Comparison of ENCODE assay signal across 9 cellular contexts in the genomic region with DNA sequence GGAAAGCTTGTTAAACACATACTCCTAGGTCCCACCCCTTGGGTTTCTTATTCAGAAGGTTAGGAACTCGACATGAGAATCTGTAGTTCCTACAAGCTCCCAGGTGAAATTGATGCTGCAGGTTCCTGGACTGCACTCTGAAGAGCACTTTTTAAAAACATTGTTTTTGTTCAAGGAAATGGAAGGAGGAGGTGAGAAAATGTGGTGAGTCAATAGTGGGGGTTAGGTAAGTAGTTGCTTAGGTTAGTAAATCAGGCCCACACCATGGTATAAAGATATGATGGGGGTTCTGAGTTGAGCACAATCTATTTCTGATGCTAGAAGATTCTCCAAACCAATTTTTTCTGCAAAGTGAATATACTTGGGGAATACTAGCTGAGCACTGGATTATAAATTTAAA.
"Had no signal": no experiment of that assay in that cellular context is flagged by ENCODE, and none has a peak within 500 bp of the region (broad histone marks: within the 10 kb centered on the region; RNA-seq: fewer than 3 reads in every experiment).

No MANE protein-coding gene starts in this region.

- ATAC-seq: GM23338, HCT116, K562 had no signal

- H3K4me1 Mint-ChIP-seq: GM23338, H9 had no signal

- H3K4me3 Mint-ChIP-seq: GM23338, H9, HFFc6 had no signal

- H3K4me3 ChIP-seq: GM23338, K562 had no signal

- H3K9me3 Mint-ChIP-seq: HFFc6 had no signal

- H3K27ac Mint-ChIP-seq: GM23338, H9, HFFc6 had no signal

- DNase-seq: H9, HFFc6, IMR-90 had no signal

- FAIRE-seq: H1, H54, HTR-8/SVneo, K562 had no signal
